ENCODE assay signal across 13 cellular contexts in the genomic region with DNA sequence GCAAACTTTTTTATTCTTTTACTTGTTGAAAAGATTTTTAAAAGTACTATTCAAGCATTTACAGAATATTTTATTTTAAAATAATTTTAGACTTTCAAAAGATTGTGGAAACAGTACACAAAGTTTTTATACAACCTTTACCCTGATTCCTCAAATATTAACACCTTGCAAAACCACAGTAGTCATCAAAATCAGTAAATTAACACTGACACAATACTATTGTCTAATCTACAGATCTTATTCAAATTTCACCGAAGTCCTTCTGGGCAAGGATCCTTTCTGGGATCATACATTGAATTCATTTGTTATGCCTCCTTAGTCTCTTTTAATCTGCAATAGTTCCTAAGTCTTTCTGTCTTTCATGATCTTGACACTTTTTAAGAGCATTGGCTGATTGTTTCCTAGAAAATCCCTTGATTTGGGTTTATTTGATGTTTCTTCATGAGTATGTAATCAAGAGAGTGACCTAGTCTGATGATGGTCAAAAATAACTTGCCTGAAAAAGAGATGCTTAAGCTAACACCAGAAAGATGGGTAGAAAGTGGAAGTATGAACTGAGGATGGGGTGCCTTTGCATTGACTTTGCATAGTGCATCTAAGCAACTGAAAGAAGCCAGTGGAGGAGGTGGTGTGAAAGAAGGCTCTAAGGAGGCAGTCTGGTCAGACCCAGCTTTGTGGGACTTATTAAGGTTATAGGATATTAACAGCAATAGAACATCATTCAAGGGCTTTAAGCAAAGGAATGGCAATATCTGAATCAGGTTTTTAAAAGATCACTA. TPM values are rescaled to one million over a fixed set of nuclear protein-coding genes. Genes with fewer than 3 reads are reported as not detected.
A peak's percentile ranks its signal among the peaks of the same experiment; 100 is the strongest.
DNase-seq lines count a peak whose midpoint lies in the region; ATAC-seq and TF ChIP-seq lines count a peak whose summit lies in the region.
"Had no signal": no experiment of that assay in that cellular context is flagged by ENCODE, and none has a peak within 500 bp of the region (broad histone marks: within the 10 kb centered on the region; RNA-seq: fewer than 3 reads in every experiment).

No MANE protein-coding gene starts in this region.

- DNase-seq in activated B cell treated with CpG ODN at 0.5 μM for 24 hours (no peak), NCI-H510A (lab: John Stamatoyannopoulos, UW) (no peak), putamen (ENCODE audit: low spot score) (no peak), left lung (no peak), KG1 (lab: John Stamatoyannopoulos, UW) (no peak)
- DNase-seq: central memory CD4-positive, alpha-beta T cell; kidney glomerular epithelial cell; tibial artery; WERI-Rb-1 had no signal

- H3K9me3 Mint-ChIP-seq in activated B cell treated with CpG ODN at 0.5 μM for 24 hours: no peaks in the 10 kb centered on the region

- no peaks in the 10 kb centered on the region for H3K27me3 ChIP-seq in left lung
- H3K27me3 ChIP-seq: neutrophil, tibial artery had no signal

- no peaks in the 10 kb centered on the region for H3K36me3 ChIP-seq in left lung
- H3K36me3 ChIP-seq: neutrophil, tibial artery, WERI-Rb-1 had no signal

- H3K36me3 Mint-ChIP-seq in activated B cell treated with CpG ODN at 0.5 μM for 24 hours (ENCODE audit: low read depth): peaks cover 11% of the 10 kb centered on the region

- H3K9me3 ChIP-seq in left lung: no peaks in the 10 kb centered on the region
- H3K9me3 ChIP-seq: neutrophil, tibial artery had no signal

- CTCF ChIA-PET in activated B cell treated with CpG ODN at 0.5 μM for 24 hours (lab: Charles Lee): no interaction called here

- H3K27ac ChIP-seq in left lung: no peak overlapping the region
- H3K27ac ChIP-seq: neutrophil, tibial artery, WERI-Rb-1 had no signal

- peaks cover 66% of the 10 kb centered on the region for H3K4me1 Mint-ChIP-seq in activated B cell treated with CpG ODN at 0.5 μM for 24 hours

- H3K4me3 Mint-ChIP-seq in activated B cell treated with CpG ODN at 0.5 μM for 24 hours: peak overlapping the region; percentile 8

- H3K4me3 ChIP-seq in left lung: no peak overlapping the region
- H3K4me3 ChIP-seq: tibial artery had no signal

- POLR2A ChIA-PET in activated B cell treated with CpG ODN at 0.5 μM for 24 hours (lab: Charles Lee): interaction anchor here (1.2 to 13.3 kb wide), 2 partner anchors 10 to 11 kb away, joined by 6 to 294 read pairs; a partner anchor contains a TSS

- peaks cover 0 to 31% of the 10 kb centered on the region in 2 donors for H3K4me1 ChIP-seq in left lung
- H3K4me1 ChIP-seq: tibial artery had no signal

- H3K27me3 Mint-ChIP-seq in activated B cell treated with CpG ODN at 0.5 μM for 24 hours: no peaks in the 10 kb centered on the region

- ATAC-seq in GM18517 (IDR thresholded peaks at IDR 0.05; ENCODE audit: unreplicated experiment) (peak; percentile 70), GM21381 (IDR thresholded peaks at IDR 0.05; ENCODE audit: unreplicated experiment) (peak; percentile 61), HG03066 (IDR thresholded peaks at IDR 0.05; ENCODE audit: low read depth, unreplicated experiment) (peak; percentile 86), activated B cell treated with CpG ODN at 0.5 μM for 24 hours (ENCODE audit: low read depth) (peak; percentile 37), left lung (no peak)

- peak overlapping the region; percentile 80 for H3K27ac Mint-ChIP-seq in activated B cell treated with CpG ODN at 0.5 μM for 24 hours

- intact Hi-C loops in activated B cell treated with CpG ODN at 0.5 μM for 24 hours (cut with micrococcal nuclease): loop anchor here (1.0 kb wide), 1 partner anchor 9 kb away; a partner anchor contains a TSS
- intact Hi-C loops in left lung (cut with DNase I): no loop called here

- TF ChIP-seq CTCF in activated B cell treated with CpG ODN at 0.5 μM for 24 hours (IDR thresholded peaks at IDR 0.05) (no peak), left lung (IDR thresholded peaks at IDR 0.05) (no peak)

RNA-seq across cellular contexts. Expression of a gene that starts 9.7 kb away (rescaled TPM):
- total RNA-seq in activated B cell treated with CpG ODN at 0.5 μM for 24 hours (38.7 and 44.5 TPM in 2 replicates), left lung (10 to 100 TPM in 1 of 2 donors, 1 to 10 TPM in 1; 9.9 to 11.4 TPM)

RNA-seq across cellular contexts. Expression of a gene that starts 38.1 kb away (rescaled TPM):
- total RNA-seq in activated B cell treated with CpG ODN at 0.5 μM for 24 hours (not detected in 2 replicates), left lung (1 to 10 TPM; 5.1 to 8.9 TPM)
